Comparison of ENCODE assay signal across 8 cellular contexts in the genomic region with DNA sequence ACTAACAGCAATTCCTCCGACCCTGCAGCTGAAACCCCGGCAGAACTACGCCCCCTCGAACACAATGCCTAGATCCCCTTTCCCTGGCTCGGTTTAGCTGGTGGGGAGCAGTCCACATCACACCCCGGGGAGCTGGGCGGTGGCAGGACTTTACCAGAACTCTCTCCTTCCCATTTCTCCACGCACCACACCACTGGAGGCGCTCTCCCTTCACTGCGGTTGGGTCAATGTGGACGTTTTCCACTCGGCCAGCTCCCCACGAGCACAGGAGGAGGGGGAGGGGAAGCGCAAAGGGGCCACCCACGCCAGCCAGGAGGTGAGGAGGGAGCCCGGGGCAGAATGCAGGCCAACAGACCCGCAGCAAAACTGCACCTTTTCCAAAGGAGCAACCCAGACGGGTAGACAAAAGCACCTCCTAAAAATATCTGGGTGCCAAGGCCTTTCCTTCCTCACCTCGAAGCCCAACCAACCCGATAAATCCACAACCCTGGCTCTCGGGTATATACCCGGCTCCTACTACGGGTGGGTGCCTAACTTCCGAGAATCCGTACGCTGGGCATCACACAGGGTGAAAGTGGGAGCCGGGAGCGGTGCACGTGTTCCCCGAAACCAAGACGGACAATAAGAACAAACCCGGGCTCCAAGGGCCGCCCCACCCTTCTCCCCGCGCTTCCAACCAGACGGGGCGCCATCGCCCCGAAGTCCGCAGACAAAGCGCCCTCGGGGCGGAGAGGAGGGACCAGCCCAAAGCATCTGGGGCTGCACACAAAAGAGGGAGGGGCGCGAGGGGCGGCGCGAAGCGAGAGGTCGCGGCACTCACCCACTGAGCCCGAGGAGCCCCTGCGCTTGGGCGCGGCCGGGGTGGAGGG. TPM values are rescaled to one million over a fixed set of nuclear protein-coding genes. Genes with fewer than 3 reads are reported as not detected.
DNase-seq lines count a peak whose midpoint lies in the region; ATAC-seq and TF ChIP-seq lines count a peak whose summit lies in the region.

No MANE protein-coding gene starts in this region.

- no peaks in the 10 kb centered on the region for H3K27me3 ChIP-seq in lower lobe of right lung (ENCODE audit: low read depth)

- no peaks in the 10 kb centered on the region for H3K27me3 Mint-ChIP-seq in activated CD8-positive, alpha-beta T cell treated with anti-CD3 and anti-CD28 coated beads, Interleukin-2, amount 10 ng/mL, durations not matched to agents 7 days and 5 days (ENCODE audit: low read depth)

- H3K27ac Mint-ChIP-seq in activated CD8-positive, alpha-beta T cell treated with anti-CD3 and anti-CD28 coated beads, Interleukin-2, amount 10 ng/mL, durations not matched to agents 7 days and 5 days: peak overlapping the region; percentile 93

- H3K4me3 Mint-ChIP-seq in activated CD8-positive, alpha-beta T cell treated with anti-CD3 and anti-CD28 coated beads, Interleukin-2, amount 10 ng/mL, durations not matched to agents 7 days and 5 days: peak overlapping the region; percentile 100

- POLR2A ChIA-PET in activated CD8-positive, alpha-beta T cell treated with anti-CD3 and anti-CD28 coated beads, Interleukin-2, amount 10 ng/mL, durations not matched to agents 7 days and 5 days (lab: Charles Lee): interaction anchor here (0.6 to 2.4 kb wide), 7 partner anchors 17 to 184 kb away, joined by 3 to 12 read pairs (median 5); a partner anchor contains a TSS

- no peaks in the 10 kb centered on the region for H3K9me3 ChIP-seq in lower lobe of right lung

- peaks cover 56% of the 10 kb centered on the region for H3K4me1 ChIP-seq in lower lobe of right lung

- no peaks in the 10 kb centered on the region for H3K9me3 Mint-ChIP-seq in activated CD8-positive, alpha-beta T cell treated with anti-CD3 and anti-CD28 coated beads, Interleukin-2, amount 10 ng/mL, durations not matched to agents 7 days and 5 days (ENCODE audit: insufficient read depth)

- DNase-seq in GM12864 (ENCODE audit: low read depth) (no peak), NCI-H82 treated with DMSO at 0.1 percent for 48 hours (lab: John Stamatoyannopoulos, UW; ENCODE audit: unreplicated experiment) (peak; percentile 42), lower lobe of right lung (peak; percentile 91)
- peak; percentile 67 for DNase-seq in activated CD8-positive, alpha-beta T cell treated with anti-CD3 and anti-CD28 coated beads, Interleukin-2, amount 10 ng/mL, durations not matched to agents 7 days and 5 days
- peak; percentile 55 for DNase-seq in effector CD4-positive, alpha-beta T cell
- DNase-seq in stimulated activated CD4-positive, alpha-beta T cell treated with anti-CD3 and anti-CD28 coated beads, TNF-alpha, amount 100 ng/mL, for 24 hours (ENCODE audit: low read depth in 3 of 3): peak; percentile 20 to 65 (median 22)

- peak; percentile 15 for ATAC-seq in HG03521 (IDR thresholded peaks at IDR 0.05; ENCODE audit: unreplicated experiment)
- ATAC-seq in activated CD8-positive, alpha-beta T cell treated with anti-CD3 and anti-CD28 coated beads, Interleukin-2, amount 10 ng/mL, durations not matched to agents 7 days and 5 days: peak; percentile 20
- ATAC-seq in lower lobe of right lung: peak; percentile 71 to 75
- no peak for ATAC-seq in GM18861 (IDR thresholded peaks at IDR 0.05; ENCODE audit: unreplicated experiment)

- peak overlapping the region; percentile 91 for H3K4me3 ChIP-seq in GM12864 (ENCODE audit: low read depth, low read length)
- H3K4me3 ChIP-seq in lower lobe of right lung: peak overlapping the region; percentile 96

- CTCF ChIA-PET in activated CD8-positive, alpha-beta T cell treated with anti-CD3 and anti-CD28 coated beads, Interleukin-2, amount 10 ng/mL, durations not matched to agents 7 days and 5 days (lab: Charles Lee): interaction anchor here (0.9 to 3.9 kb wide), 11 partner anchors 9 to 150 kb away, joined by 3 to 36 read pairs (median 8); no protein-coding TSS in a partner anchor

- peaks cover 17% of the 10 kb centered on the region for H3K36me3 Mint-ChIP-seq in activated CD8-positive, alpha-beta T cell treated with anti-CD3 and anti-CD28 coated beads, Interleukin-2, amount 10 ng/mL, durations not matched to agents 7 days and 5 days (ENCODE audit: low read depth)

- TF ChIP-seq CTCF in GM12864 (IDR thresholded peaks at IDR 0.05; ENCODE audit: low read depth, low read length, missing control alignments): peak; percentile 60
- peak; percentile 57 for TF ChIP-seq CTCF in lower lobe of right lung (IDR thresholded peaks at IDR 0.05)

- peaks cover 55% of the 10 kb centered on the region for H3K4me1 Mint-ChIP-seq in activated CD8-positive, alpha-beta T cell treated with anti-CD3 and anti-CD28 coated beads, Interleukin-2, amount 10 ng/mL, durations not matched to agents 7 days and 5 days (ENCODE audit: low read depth)

- no peaks in the 10 kb centered on the region for H3K36me3 ChIP-seq in lower lobe of right lung

- intact Hi-C loops in lower lobe of right lung (cut with DNase I): no loop called here

- H3K27ac ChIP-seq in lower lobe of right lung: peak overlapping the region; percentile 98

RNA-seq across cellular contexts. Expression of a gene that starts 1.1 kb away (rescaled TPM):
- 10 to 100 TPM; 90.3 to 93.9 TPM for total RNA-seq in activated CD8-positive, alpha-beta T cell treated with anti-CD3 and anti-CD28 coated beads, Interleukin-2, amount 10 ng/mL, durations not matched to agents 7 days and 5 days
- total RNA-seq in lower lobe of right lung: 317 TPM
